10 cellular contexts compared by ENCODE assay signal in the genomic region with DNA sequence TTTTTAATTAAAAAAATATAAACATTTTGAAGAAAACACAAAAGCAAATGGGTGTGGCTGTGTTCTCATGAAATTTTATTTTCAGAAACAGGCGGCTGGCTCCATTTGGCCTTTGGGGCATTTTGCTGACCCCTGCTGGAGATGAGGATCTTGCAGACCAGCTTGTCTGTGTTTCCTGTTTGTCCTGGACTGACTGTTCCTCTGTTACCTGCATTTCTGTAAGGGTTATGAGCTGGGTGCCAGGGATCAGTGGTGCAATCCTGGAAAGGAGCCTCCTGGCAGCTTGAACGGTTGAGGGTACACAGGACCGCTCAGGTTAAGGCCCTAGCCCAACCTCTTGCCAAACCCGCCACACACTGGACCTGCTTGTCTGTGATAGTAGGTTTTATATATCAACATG. TPM values are rescaled to one million over a fixed set of nuclear protein-coding genes. Genes with fewer than 3 reads are reported as not detected.
DNase-seq lines count a peak whose midpoint lies in the region; ATAC-seq and TF ChIP-seq lines count a peak whose summit lies in the region.
"Had no signal": no experiment of that assay in that cellular context is flagged by ENCODE, and none has a peak within 500 bp of the region (broad histone marks: within the 10 kb centered on the region; RNA-seq: fewer than 3 reads in every experiment).

No MANE protein-coding gene starts in this region.

- POLR2A ChIA-PET in A673 (lab: Charles Lee; ENCODE audit: low non-redundant PET) = no interaction called here

- H3K27me3 Mint-ChIP-seq in endothelial cell (ENCODE audit: unreplicated experiment) = no peaks in the 10 kb centered on the region

- no peaks in the 10 kb centered on the region for H3K9me3 Mint-ChIP-seq in endothelial cell (ENCODE audit: unreplicated experiment)
- H3K9me3 Mint-ChIP-seq: IgD-negative memory B cell had no signal

- H3K4me3 ChIP-seq in A673 (ENCODE audit: low read depth, low read length, poor library complexity, severe bottlenecking) = no peak overlapping the region
- H3K4me3 ChIP-seq in GM12864 (ENCODE audit: low read depth, low read length) = no peak overlapping the region
- H3K4me3 ChIP-seq in OCI-LY1 (ENCODE audit: low read depth, low read length, poor library complexity, severe bottlenecking) = no peak overlapping the region
- H3K4me3 ChIP-seq: skin epidermis had no signal

- no peaks in the 10 kb centered on the region for H3F3A ChIP-seq in OCI-LY1 (ENCODE audit: insufficient read depth, low read length)

- no peak overlapping the region for H3K4me2 ChIP-seq in OCI-LY1 (ENCODE audit: low read length)

- BruUV-seq in A673 (replicated peaks; lab: Mats Ljungman, UMichigan) = no TSS peak

- no peak for DNase-seq in A673 (ENCODE audit: low spot score)
- no peak for DNase-seq in GM12864 (ENCODE audit: low read depth)
- peak; percentile 31 for DNase-seq in endothelial cell (ENCODE audit: low spot score)
- DNase-seq in NCI-H345 (lab: John Stamatoyannopoulos, UW) = no peak
- DNase-seq in GM19238 (ENCODE audit: insufficient read length, low spot score) = no peak
- no peak for DNase-seq in LoVo (ENCODE audit: low spot score)

- intact Hi-C loops in A673 (cut with micrococcal nuclease; ENCODE audit: unreplicated experiment) = no loop called here

- peak; percentile 32; the same call in 1 of the 2 replicates for TF ChIP-seq CTCF in A673 (conservative IDR thresholded peaks at IDR 0.05; ENCODE audit: low read depth, low read length)
- TF ChIP-seq CTCF in GM12864 (IDR thresholded peaks at IDR 0.05; ENCODE audit: low read depth, low read length, missing control alignments) = peak; percentile 61
- peak; percentile 43 for TF ChIP-seq CTCF in OCI-LY1 (IDR thresholded peaks at IDR 0.05; ENCODE audit: low read length)
- TF ChIP-seq CTCF in endothelial cell (IDR thresholded peaks at IDR 0.05; ENCODE audit: unreplicated experiment) = peak; percentile 50

- H3K9me2 ChIP-seq in OCI-LY1 (ENCODE audit: low read depth, low read length) = no peaks in the 10 kb centered on the region

- H3K36me3 ChIP-seq in A673 (ENCODE audit: insufficient read depth, low read length, poor library complexity, severe bottlenecking) (no peaks in the 10 kb centered on the region), OCI-LY1 (ENCODE audit: insufficient read depth, low read length) (no peaks in the 10 kb centered on the region)

- H3K79me2 ChIP-seq in OCI-LY1 (ENCODE audit: insufficient read depth, low read length) = no peaks in the 10 kb centered on the region

- no peak for ATAC-seq in HG03159 (IDR thresholded peaks at IDR 0.05; ENCODE audit: unreplicated experiment)

- peaks cover 6% of the 10 kb centered on the region for H3K4me1 Mint-ChIP-seq in endothelial cell (ENCODE audit: unreplicated experiment)

- H4K20me1 ChIP-seq in OCI-LY1 (ENCODE audit: insufficient read depth, low read length) = no peaks in the 10 kb centered on the region

- H3K36me3 Mint-ChIP-seq in endothelial cell (ENCODE audit: low read depth, unreplicated experiment) = no peaks in the 10 kb centered on the region
- H3K36me3 Mint-ChIP-seq: IgD-negative memory B cell had no signal

- H3K9me3 ChIP-seq in A673 (ENCODE audit: low read depth, low read length, poor library complexity, severe bottlenecking) (no peaks in the 10 kb centered on the region), OCI-LY1 (ENCODE audit: low read length) (no peaks in the 10 kb centered on the region)

- H3K27ac ChIP-seq in A673 (ENCODE audit: low read depth, low read length, poor library complexity, severe bottlenecking) = no peak overlapping the region
- H3K27ac ChIP-seq in OCI-LY1 (ENCODE audit: low read depth, low read length, poor library complexity, severe bottlenecking) = no peak overlapping the region
- H3K27ac ChIP-seq: skin epidermis had no signal

- no peak overlapping the region for H3K27ac Mint-ChIP-seq in endothelial cell (ENCODE audit: unreplicated experiment)
- H3K27ac Mint-ChIP-seq: IgD-negative memory B cell had no signal

- no peak overlapping the region for H2AFZ ChIP-seq in OCI-LY1 (ENCODE audit: low read length)

- no peaks in the 10 kb centered on the region for H3K27me3 ChIP-seq in A673 (replicated peaks; ENCODE audit: insufficient read depth, low read depth, low read length, poor library complexity)
- no peaks in the 10 kb centered on the region for H3K27me3 ChIP-seq in OCI-LY1 (ENCODE audit: insufficient read depth, low read length)

- no peaks in the 10 kb centered on the region for H3K4me1 ChIP-seq in A673 (ENCODE audit: insufficient read depth, low read length, poor library complexity, severe bottlenecking)
- H3K4me1 ChIP-seq in OCI-LY1 (ENCODE audit: insufficient read depth, low read length, severe bottlenecking) = no peaks in the 10 kb centered on the region

- H3K9ac ChIP-seq in OCI-LY1 (ENCODE audit: low read length) = no peak overlapping the region

- CTCF ChIA-PET in A673 (lab: Charles Lee) = no interaction called here

- H3K4me3 Mint-ChIP-seq in endothelial cell (ENCODE audit: unreplicated experiment) = no peak overlapping the region
- H3K4me3 Mint-ChIP-seq: IgD-negative memory B cell had no signal

RNA-seq across cellular contexts. Expression of gene ZNF787, which starts 49.9 kb away (rescaled TPM):
- total RNA-seq in A673 (2021) = 48.6 and 51.0 TPM in 2 replicates
- 31.2 TPM for total RNA-seq in endothelial cell (ENCODE audit: unreplicated experiment)
